Comparison of ENCODE assay signal across 24 cellular contexts in genomic region chr7:386385-386784, GRCh38.
"Had no signal": no experiment of that assay in that cellular context is flagged by ENCODE, and none has a peak within 500 bp of the region (broad histone marks: within the 10 kb centered on the region; RNA-seq: fewer than 3 reads in every experiment).

No MANE protein-coding gene starts in this region.

- ATAC-seq: left colon; left lung; lower lobe of right lung; naive thymus-derived CD8-positive, alpha-beta T cell; right lobe of liver; stimulated activated memory B cell treated with anti-CD40 and anti-IgM and Interleukin-4, amounts not matched to agents 10 μg/mL and 1 μg/mL and 100 μg/mL, for 72 hours; stimulated activated naive CD8-positive, alpha-beta T cell treated with anti-CD3 and anti-CD28 coated beads, Interleukin-15, amount 100 ng/mL, for 72 hours had no signal

- H3K4me2 ChIP-seq: smooth muscle cell had no signal

- H3K9ac ChIP-seq: parathyroid adenoma had no signal

- H3K9me3 ChIP-seq: right lobe of liver, testis, thyroid gland, vagina had no signal

- H3K4me3 ChIP-seq: left lung, lower lobe of right lung, right atrium auricular region, right lobe of liver, smooth muscle cell, testis, thyroid gland, transverse colon, upper lobe of left lung, vagina had no signal

- H3K27me3 ChIP-seq: left lung, right atrium auricular region, right lobe of liver, testis, thyroid gland, transverse colon, upper lobe of left lung, vagina had no signal

- H2AFZ ChIP-seq: parathyroid adenoma had no signal

- DNase-seq: immature natural killer cell; left colon; mammary epithelial cell; mesenchymal stem cell; naive thymus-derived CD8-positive, alpha-beta T cell; nucleus accumbens; stimulated activated CD4-positive, alpha-beta T cell treated with anti-CD3 and anti-CD28 coated beads, Interleukin-1b, Interleukin-23, amount 100 ng/mL, for 48 hours; stimulated activated CD4-positive, alpha-beta T cell treated with anti-CD3 and anti-CD28 coated beads, Interleukin-2, amount 100 ng/mL, for 48 hours; stimulated activated CD4-positive, alpha-beta T cell treated with anti-CD3 and anti-CD28 coated beads, Interleukin-4, amount 100 ng/mL, for 4 hours; stimulated activated CD8-positive, alpha-beta memory T cell treated with anti-CD3 and anti-CD28 coated beads, Interleukin-4, amount 100 ng/mL, for 48 hours; stimulated activated naive CD4-positive, alpha-beta T cell treated with Interleukin-2 at 50 U/mL for 16 hours; stimulated activated naive CD8-positive, alpha-beta T cell treated with anti-CD3 and anti-CD28 coated beads, Interleukin-15, amount 100 ng/mL, for 72 hours; testis; thyroid gland; transverse colon had no signal

- H3K27ac ChIP-seq: left lung, lower lobe of right lung, parathyroid adenoma, right atrium auricular region, right lobe of liver, testis, thyroid gland, transverse colon, upper lobe of left lung, vagina had no signal

- H3K4me1 ChIP-seq: left lung, parathyroid adenoma, right lobe of liver, testis had no signal

- H3K79me2 ChIP-seq: parathyroid adenoma had no signal

- H3K36me3 ChIP-seq: left lung, lower lobe of right lung, right atrium auricular region, right lobe of liver, thyroid gland, transverse colon, upper lobe of left lung, vagina had no signal
